In the genomic region with DNA sequence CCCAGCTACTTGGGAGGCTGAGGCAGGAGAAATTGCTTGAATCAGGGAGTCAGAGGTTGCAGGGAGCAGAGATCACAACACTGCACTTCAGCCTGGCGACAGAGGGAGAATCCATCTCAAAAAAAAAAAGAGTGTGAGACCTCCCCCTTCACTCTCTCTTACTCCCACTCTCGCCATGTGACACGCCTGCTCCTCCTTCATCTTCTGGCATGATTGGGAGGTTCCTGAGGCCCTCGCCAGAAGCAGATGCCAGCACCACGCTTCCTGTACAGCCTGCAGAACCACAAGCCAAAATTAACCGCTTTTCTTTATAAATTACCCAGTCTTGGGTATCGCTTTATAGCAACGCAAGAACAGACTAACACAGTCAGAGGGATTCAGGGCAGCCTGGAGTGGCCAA, we compare ENCODE assay signal across 24 cellular contexts.
A peak's percentile ranks its signal among the peaks of the same experiment; 100 is the strongest.
DNase-seq lines count a peak whose midpoint lies in the region; ATAC-seq and TF ChIP-seq lines count a peak whose summit lies in the region.
"Had no signal": no experiment of that assay in that cellular context is flagged by ENCODE, and none has a peak within 500 bp of the region (broad histone marks: within the 10 kb centered on the region; RNA-seq: fewer than 3 reads in every experiment).

No MANE protein-coding gene starts in this region.

- H3K9me3 Mint-ChIP-seq in activated naive CD4-positive, alpha-beta T cell treated with anti-CD3 and anti-CD28 coated beads for 36 hours: no peaks in the 10 kb centered on the region
- H3K9me3 Mint-ChIP-seq in activated CD8-positive, alpha-beta T cell treated with anti-CD3 and anti-CD28 coated beads for 36 hours: no peaks in the 10 kb centered on the region
- H3K9me3 Mint-ChIP-seq: H9 had no signal

- no peak overlapping the region for H3K27ac Mint-ChIP-seq in activated naive CD4-positive, alpha-beta T cell treated with anti-CD3 and anti-CD28 coated beads for 36 hours
- no peak overlapping the region for H3K27ac Mint-ChIP-seq in activated CD8-positive, alpha-beta T cell treated with anti-CD3 and anti-CD28 coated beads for 36 hours

- no peak overlapping the region for H3K4me3 Mint-ChIP-seq in activated naive CD4-positive, alpha-beta T cell treated with anti-CD3 and anti-CD28 coated beads for 36 hours
- H3K4me3 Mint-ChIP-seq in activated CD8-positive, alpha-beta T cell treated with anti-CD3 and anti-CD28 coated beads for 36 hours: no peak overlapping the region
- H3K4me3 Mint-ChIP-seq: H9 had no signal

- H2AFZ ChIP-seq in osteoblast (ENCODE audit: low read length): peak overlapping the region; percentile 82
- H2AFZ ChIP-seq: parathyroid adenoma had no signal

- intact Hi-C loops in activated naive CD4-positive, alpha-beta T cell treated with anti-CD3 and anti-CD28 coated beads for 36 hours (cut with micrococcal nuclease): no loop called here
- intact Hi-C loops in activated CD8-positive, alpha-beta T cell treated with anti-CD3 and anti-CD28 coated beads for 36 hours (cut with micrococcal nuclease): no loop called here

- no peaks in the 10 kb centered on the region for H3K9me3 ChIP-seq in KOPT-K1 (ENCODE audit: insufficient read depth, low read length, poor library complexity, severe bottlenecking)
- no peaks in the 10 kb centered on the region for H3K9me3 ChIP-seq in osteoblast (ENCODE audit: low read depth, low read length)
- H3K9me3 ChIP-seq: BE2C, left ventricle myocardium inferior, stomach had no signal

- peaks cover 23% of the 10 kb centered on the region for H3K4me1 Mint-ChIP-seq in activated naive CD4-positive, alpha-beta T cell treated with anti-CD3 and anti-CD28 coated beads for 36 hours (ENCODE audit: low read depth)
- H3K4me1 Mint-ChIP-seq in activated CD8-positive, alpha-beta T cell treated with anti-CD3 and anti-CD28 coated beads for 36 hours (ENCODE audit: low read depth): peaks cover 32% of the 10 kb centered on the region

- peaks cover 14% of the 10 kb centered on the region for H3K4me1 ChIP-seq in osteoblast (ENCODE audit: insufficient read depth, low read length)
- H3K4me1 ChIP-seq: left ventricle myocardium inferior, parathyroid adenoma, stomach had no signal

- POLR2A ChIA-PET in activated CD8-positive, alpha-beta T cell treated with anti-CD3 and anti-CD28 coated beads for 36 hours (lab: Charles Lee): interaction anchor here (0.6 kb wide), 1 partner anchor 395 kb away, joined by 3 read pairs; no protein-coding TSS in a partner anchor

- in situ Hi-C loops in brain microvascular endothelial cell (cut with HindIII; ENCODE audit: low pct_ligation_motif_present, low sequenced_read_pairs): no loop called here

- H3K4me2 ChIP-seq in osteoblast (ENCODE audit: insufficient read depth, low read length): peak overlapping the region; percentile 47

- ATAC-seq in activated CD8-positive, alpha-beta T cell treated with anti-CD3 and anti-CD28 coated beads for 36 hours: peak; percentile 37
- ATAC-seq: GM12878 had no signal

- H3K79me2 ChIP-seq in osteoblast (ENCODE audit: insufficient read depth, low read length): no peaks in the 10 kb centered on the region
- H3K79me2 ChIP-seq: parathyroid adenoma had no signal

- no peaks in the 10 kb centered on the region for H3K36me3 Mint-ChIP-seq in activated naive CD4-positive, alpha-beta T cell treated with anti-CD3 and anti-CD28 coated beads for 36 hours (ENCODE audit: low read depth)
- no peaks in the 10 kb centered on the region for H3K36me3 Mint-ChIP-seq in activated CD8-positive, alpha-beta T cell treated with anti-CD3 and anti-CD28 coated beads for 36 hours (ENCODE audit: low read depth)

- DNase-seq in activated naive CD4-positive, alpha-beta T cell treated with anti-CD3 and anti-CD28 coated beads for 36 hours: peak; percentile 46
- DNase-seq in activated naive CD4-positive, alpha-beta T cell treated with Interleukin-2 at 50 U/mL for 16 hours: no peak
- peak; percentile 49 for DNase-seq in activated CD8-positive, alpha-beta T cell treated with anti-CD3 and anti-CD28 coated beads for 36 hours
- DNase-seq in osteoblast (ENCODE audit: insufficient read length, low spot score, missing footprints) (no peak), brain microvascular endothelial cell (no peak)
- DNase-seq in stimulated activated naive CD4-positive, alpha-beta T cell (lab: John Stamatoyannopoulos, UW): no peak
- DNase-seq: activated gamma-delta T cell treated with Interleukin-2 at 50 U/mL for 16 hours; activated T-cell treated with anti-CD3 and anti-CD28 coated beads, Interleukin-2, amount 50 U/mL, for 1 hour; BE2C; caudate nucleus; effector CD8-positive, alpha-beta T cell; H9; islet precursor cell; Karpas-422; left ventricle myocardium inferior; mesenchymal stem cell; NCI-H1694; NCI-H510A; retina; stomach had no signal

- H3K27me3 ChIP-seq in osteoblast (ENCODE audit: insufficient read depth, low read length) (no peaks in the 10 kb centered on the region), brain microvascular endothelial cell (replicated peaks) (no peaks in the 10 kb centered on the region)
- H3K27me3 ChIP-seq: BE2C, stomach had no signal

- CTCF ChIA-PET in activated naive CD4-positive, alpha-beta T cell treated with anti-CD3 and anti-CD28 coated beads for 36 hours (lab: Charles Lee): interaction anchor here (0.6 kb wide), 1 partner anchor 12 kb away, joined by 3 read pairs; no protein-coding TSS in a partner anchor
- CTCF ChIA-PET in activated CD8-positive, alpha-beta T cell treated with anti-CD3 and anti-CD28 coated beads for 36 hours (lab: Charles Lee): interaction anchor here (1.0 kb wide), 1 partner anchor 10 kb away, joined by 4 read pairs; no protein-coding TSS in a partner anchor

- H3K27me3 Mint-ChIP-seq in activated naive CD4-positive, alpha-beta T cell treated with anti-CD3 and anti-CD28 coated beads for 36 hours (ENCODE audit: low read depth): no peaks in the 10 kb centered on the region
- H3K27me3 Mint-ChIP-seq in activated CD8-positive, alpha-beta T cell treated with anti-CD3 and anti-CD28 coated beads for 36 hours: no peaks in the 10 kb centered on the region

- H3K36me3 ChIP-seq in KOPT-K1 (ENCODE audit: insufficient read depth, low read length): no peaks in the 10 kb centered on the region
- H3K36me3 ChIP-seq in osteoblast (ENCODE audit: insufficient read depth, low read length): no peaks in the 10 kb centered on the region
- no peaks in the 10 kb centered on the region for H3K36me3 ChIP-seq in brain microvascular endothelial cell (replicated peaks)
- H3K36me3 ChIP-seq: BE2C, left ventricle myocardium inferior, stomach had no signal

- H3K27ac ChIP-seq in KOPT-K1 (ENCODE audit: low read depth, low read length, poor library complexity, severe bottlenecking): peak overlapping the region; percentile 25
- peak overlapping the region; percentile 2 for H3K27ac ChIP-seq in osteoblast (ENCODE audit: low read depth, low read length)
- H3K27ac ChIP-seq in brain microvascular endothelial cell: no peak overlapping the region
- H3K27ac ChIP-seq: coronary artery, left ventricle myocardium inferior, parathyroid adenoma, stomach had no signal

- H3K4me3 ChIP-seq in osteoblast (ENCODE audit: insufficient read depth, low read length) (no peak overlapping the region), brain microvascular endothelial cell (ENCODE audit: low read depth, low read length) (no peak overlapping the region)
- H3K4me3 ChIP-seq: coronary artery, GM12878, left ventricle myocardium inferior, stomach had no signal

- H4K20me1 ChIP-seq in osteoblast (ENCODE audit: insufficient read depth, low read length): no peaks in the 10 kb centered on the region

- no peak for TF ChIP-seq CTCF in activated CD8-positive, alpha-beta T cell treated with anti-CD3 and anti-CD28 coated beads for 36 hours (IDR thresholded peaks at IDR 0.05)
- TF ChIP-seq CTCF in osteoblast (IDR thresholded peaks at IDR 0.05; ENCODE audit: extremely low read depth, low read depth, low read length) (no peak), brain microvascular endothelial cell (IDR thresholded peaks at IDR 0.05; ENCODE audit: low read depth, low read length, missing control alignments) (no peak)

Comparison
In these comparisons a context has a peak if more than half of its experiments do, and no peak if none do; other contexts are left out.
1. DNase-seq: peak in activated naive CD4-positive, alpha-beta T cell treated with anti-CD3 and anti-CD28 coated beads for 36 hours (single experiment) and activated CD8-positive, alpha-beta T cell treated with anti-CD3 and anti-CD28 coated beads for 36 hours (single experiment); none in activated naive CD4-positive, alpha-beta T cell treated with Interleukin-2 at 50 U/mL for 16 hours (single experiment), osteoblast (single experiment), stimulated activated naive CD4-positive, alpha-beta T cell (0 of 6) and brain microvascular endothelial cell (single experiment).